ENCODE assay signal across 16 cellular contexts in the genomic region with DNA sequence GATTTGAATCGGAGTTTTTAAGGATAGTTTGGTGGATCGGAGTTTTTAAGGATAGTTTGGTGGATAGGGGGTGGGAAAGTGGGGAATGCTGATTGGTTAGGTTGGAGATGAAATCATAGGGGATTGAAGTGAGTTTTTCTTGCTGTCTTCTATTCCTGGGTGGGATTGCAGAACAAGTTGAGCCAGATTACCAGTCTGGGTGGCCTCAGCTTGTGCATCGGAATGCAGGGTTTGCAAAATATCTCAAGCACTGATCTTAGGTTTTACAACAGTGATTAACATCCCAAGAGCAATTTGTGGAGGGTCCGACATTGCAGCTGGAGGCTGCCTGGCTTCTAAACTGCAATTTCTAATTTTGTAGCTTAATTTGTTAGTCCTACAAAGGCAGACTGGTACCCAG. TPM values are rescaled to one million over a fixed set of nuclear protein-coding genes. Genes with fewer than 3 reads are reported as not detected.
DNase-seq lines count a peak whose midpoint lies in the region; ATAC-seq and TF ChIP-seq lines count a peak whose summit lies in the region.
"Had no signal": no experiment of that assay in that cellular context is flagged by ENCODE, and none has a peak within 500 bp of the region (broad histone marks: within the 10 kb centered on the region; RNA-seq: fewer than 3 reads in every experiment).

No MANE protein-coding gene starts in this region.

- no peaks in the 10 kb centered on the region for H3K9me3 ChIP-seq in lower lobe of right lung
- H3K9me3 ChIP-seq: Caco-2, HAP-1 had no signal

- H3K4me3 ChIP-seq in GM23338 (no peak overlapping the region), lower lobe of right lung (no peak overlapping the region)
- H3K4me3 ChIP-seq: GM12878, HAP-1 had no signal

- no peak overlapping the region for H3K4me3 Mint-ChIP-seq in GM23338
- no peak overlapping the region for H3K4me3 Mint-ChIP-seq in chondrocyte (ENCODE audit: unreplicated experiment)
- no peak overlapping the region for H3K4me3 Mint-ChIP-seq in activated CD4-positive, alpha-beta T cell treated with anti-CD3 and anti-CD28 coated beads for 36 hours
- H3K4me3 Mint-ChIP-seq: CD4-positive, alpha-beta memory T cell; HFFc6 had no signal

- H3K4me1 Mint-ChIP-seq in GM23338 (peaks cover 24% of the 10 kb centered on the region), chondrocyte (ENCODE audit: low read depth) (no peaks in the 10 kb centered on the region)
- no peaks in the 10 kb centered on the region for H3K4me1 Mint-ChIP-seq in activated CD4-positive, alpha-beta T cell treated with anti-CD3 and anti-CD28 coated beads for 36 hours
- H3K4me1 Mint-ChIP-seq: CD4-positive, alpha-beta memory T cell had no signal

- no peaks in the 10 kb centered on the region for H3K27me3 ChIP-seq in GM23338 (ENCODE audit: insufficient read depth)
- no peaks in the 10 kb centered on the region for H3K27me3 ChIP-seq in lower lobe of right lung (ENCODE audit: low read depth)

- H3K4me2 ChIP-seq in GM23338: no peak overlapping the region; the same call in 1 of the 2 replicates

- peaks cover 8% of the 10 kb centered on the region for H3K36me3 Mint-ChIP-seq in GM23338 (ENCODE audit: low read depth)
- no peaks in the 10 kb centered on the region for H3K36me3 Mint-ChIP-seq in chondrocyte (ENCODE audit: low read depth)
- no peaks in the 10 kb centered on the region for H3K36me3 Mint-ChIP-seq in activated CD4-positive, alpha-beta T cell treated with anti-CD3 and anti-CD28 coated beads for 36 hours (ENCODE audit: low read depth)
- H3K36me3 Mint-ChIP-seq: CD4-positive, alpha-beta memory T cell had no signal

- H2AFZ ChIP-seq in GM23338: peak overlapping the region; percentile 14; the same call in 1 of the 2 replicates

- H3K27me3 Mint-ChIP-seq in GM23338 (ENCODE audit: insufficient read depth, low read depth, poor library complexity) (peaks cover 12% of the 10 kb centered on the region), chondrocyte (ENCODE audit: low read depth) (peaks cover 4% of the 10 kb centered on the region)
- peaks cover 5% of the 10 kb centered on the region for H3K27me3 Mint-ChIP-seq in activated CD4-positive, alpha-beta T cell treated with anti-CD3 and anti-CD28 coated beads for 36 hours

- CTCF ChIA-PET in activated CD4-positive, alpha-beta T cell treated with anti-CD3 and anti-CD28 coated beads for 36 hours (lab: Charles Lee): no interaction called here

- H3K36me3 ChIP-seq in GM23338 (ENCODE audit: insufficient read depth) (no peaks in the 10 kb centered on the region; the same call in 1 of the 2 replicates), lower lobe of right lung (no peaks in the 10 kb centered on the region)
- H3K36me3 ChIP-seq: HAP-1 had no signal

- no peak for DNase-seq in GM23338 (ENCODE audit: low spot score)
- DNase-seq in chondrocyte (ENCODE audit: low spot score): peak; percentile 2
- DNase-seq in lower lobe of right lung: peak; percentile 4
- DNase-seq in activated CD4-positive, alpha-beta T cell treated with anti-CD3 and anti-CD28 coated beads for 36 hours: no peak
- DNase-seq: C1 segment of cervical spinal cord; Caco-2; CD4-positive, alpha-beta memory T cell; DMS153; DND-41; GDM1; GOT3; HFFc6 had no signal

- H4K20me1 ChIP-seq in GM23338 (replicated peaks; ENCODE audit: insufficient read depth): no peaks in the 10 kb centered on the region

- TF ChIP-seq CTCF in GM23338 (conservative IDR thresholded peaks at IDR 0.05; ENCODE audit: low read depth in 2 of 2) (no peak), chondrocyte (IDR thresholded peaks at IDR 0.05) (no peak), lower lobe of right lung (IDR thresholded peaks at IDR 0.05) (no peak)

- no peak for ATAC-seq in GM23338
- ATAC-seq in lower lobe of right lung: no peak
- no peak for ATAC-seq in HG03280 (IDR thresholded peaks at IDR 0.05; ENCODE audit: unreplicated experiment)
- no peak for ATAC-seq in HG02981 (IDR thresholded peaks at IDR 0.05; ENCODE audit: unreplicated experiment)
- ATAC-seq in activated CD4-positive, alpha-beta T cell treated with anti-CD3 and anti-CD28 coated beads for 36 hours: no peak
- ATAC-seq: GM12878 had no signal

- POLR2A ChIA-PET in activated CD4-positive, alpha-beta T cell treated with anti-CD3 and anti-CD28 coated beads for 36 hours (lab: Charles Lee): interaction anchor here (0.7 kb wide), 1 partner anchor 511 kb away, joined by 4 read pairs; no protein-coding TSS in a partner anchor

- H3K9me3 Mint-ChIP-seq in GM23338: peaks cover 19% of the 10 kb centered on the region
- H3K9me3 Mint-ChIP-seq in chondrocyte (ENCODE audit: low read depth): peaks cover 4% of the 10 kb centered on the region
- H3K9me3 Mint-ChIP-seq in activated CD4-positive, alpha-beta T cell treated with anti-CD3 and anti-CD28 coated beads for 36 hours (ENCODE audit: low read depth): no peaks in the 10 kb centered on the region

- H3K27ac ChIP-seq in GM23338 (ENCODE audit: low read depth) (0 out of 2 replicates have a peak overlapping the region, but pooled peaks have one; percentile 33), lower lobe of right lung (no peak overlapping the region)

- H3K4me1 ChIP-seq in GM23338 (ENCODE audit: insufficient read depth): peaks cover 10% of the 10 kb centered on the region
- no peaks in the 10 kb centered on the region for H3K4me1 ChIP-seq in lower lobe of right lung
- H3K4me1 ChIP-seq: HAP-1 had no signal

- intact Hi-C loops in lower lobe of right lung (cut with DNase I): no loop called here
- intact Hi-C loops in activated CD4-positive, alpha-beta T cell treated with anti-CD3 and anti-CD28 coated beads for 36 hours (cut with DNase I, micrococcal nuclease): no loop called here

- H3K27ac Mint-ChIP-seq in GM23338 (no peak overlapping the region), chondrocyte (ENCODE audit: unreplicated experiment) (no peak overlapping the region)
- H3K27ac Mint-ChIP-seq in activated CD4-positive, alpha-beta T cell treated with anti-CD3 and anti-CD28 coated beads for 36 hours: no peak overlapping the region
- H3K27ac Mint-ChIP-seq: CD4-positive, alpha-beta memory T cell; HFFc6 had no signal

- H3K79me2 ChIP-seq in GM23338 (replicated peaks; ENCODE audit: insufficient read depth): no peaks in the 10 kb centered on the region

- H3F3A ChIP-seq in GM23338 (replicated peaks; ENCODE audit: low read depth): peaks cover 3% of the 10 kb centered on the region; the same call in 1 of the 2 replicates

- no peaks in the 10 kb centered on the region for H3K9me2 ChIP-seq in GM23338 (ENCODE audit: insufficient read depth)

TF ChIP-seq in GM23338, 12 proteins besides CTCF, POLR2A, EP300 and RAD21:
- TF ChIP-seq, protein P1, sequence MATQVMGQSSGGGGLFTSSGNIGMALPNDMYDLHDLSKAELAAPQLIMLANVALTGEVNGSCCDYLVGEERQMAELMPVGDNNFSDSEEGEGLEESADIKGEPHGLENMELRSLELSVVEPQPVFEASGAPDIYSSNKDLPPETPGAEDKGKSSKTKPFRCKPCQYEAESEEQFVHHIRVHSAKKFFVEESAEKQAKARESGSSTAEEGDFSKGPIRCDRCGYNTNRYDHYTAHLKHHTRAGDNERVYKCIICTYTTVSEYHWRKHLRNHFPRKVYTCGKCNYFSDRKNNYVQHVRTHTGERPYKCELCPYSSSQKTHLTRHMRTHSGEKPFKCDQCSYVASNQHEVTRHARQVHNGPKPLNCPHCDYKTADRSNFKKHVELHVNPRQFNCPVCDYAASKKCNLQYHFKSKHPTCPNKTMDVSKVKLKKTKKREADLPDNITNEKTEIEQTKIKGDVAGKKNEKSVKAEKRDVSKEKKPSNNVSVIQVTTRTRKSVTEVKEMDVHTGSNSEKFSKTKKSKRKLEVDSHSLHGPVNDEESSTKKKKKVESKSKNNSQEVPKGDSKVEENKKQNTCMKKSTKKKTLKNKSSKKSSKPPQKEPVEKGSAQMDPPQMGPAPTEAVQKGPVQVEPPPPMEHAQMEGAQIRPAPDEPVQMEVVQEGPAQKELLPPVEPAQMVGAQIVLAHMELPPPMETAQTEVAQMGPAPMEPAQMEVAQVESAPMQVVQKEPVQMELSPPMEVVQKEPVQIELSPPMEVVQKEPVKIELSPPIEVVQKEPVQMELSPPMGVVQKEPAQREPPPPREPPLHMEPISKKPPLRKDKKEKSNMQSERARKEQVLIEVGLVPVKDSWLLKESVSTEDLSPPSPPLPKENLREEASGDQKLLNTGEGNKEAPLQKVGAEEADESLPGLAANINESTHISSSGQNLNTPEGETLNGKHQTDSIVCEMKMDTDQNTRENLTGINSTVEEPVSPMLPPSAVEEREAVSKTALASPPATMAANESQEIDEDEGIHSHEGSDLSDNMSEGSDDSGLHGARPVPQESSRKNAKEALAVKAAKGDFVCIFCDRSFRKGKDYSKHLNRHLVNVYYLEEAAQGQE (IDR thresholded peaks at IDR 0.05; ENCODE audit: unreplicated experiment): no peak

RNA-seq across cellular contexts. Expression of a gene that starts 23.1 kb away (rescaled TPM):
- 4.3 and 5.1 TPM in 2 replicates for total RNA-seq in GM23338 (2014; rRNA removed; shearing (Covaris generic))
- polyA plus RNA-seq in GM23338 (2016; fragmentation: Nextera tagmentation; extraction: Ambion mirVana): 3.2 and 3.4 TPM in 2 replicates
- total RNA-seq in chondrocyte (0.36 to 0.70 TPM (median 0.50 TPM) in 3 replicates), lower lobe of right lung (0.71 TPM)
- total RNA-seq in activated CD4-positive, alpha-beta T cell treated with anti-CD3 and anti-CD28 coated beads for 36 hours: not detected
- total RNA-seq: CD4-positive, alpha-beta memory T cell; GM12878 had no signal
- polyA plus RNA-seq: CD4-positive, alpha-beta memory T cell; GM12878 had no signal

Comparison
In these comparisons a context has a peak if more than half of its experiments do, and no peak if none do; other contexts are left out.
1. DNase-seq: peak in chondrocyte (single experiment) and lower lobe of right lung (single experiment); none in GM23338 (single experiment) and activated CD4-positive, alpha-beta T cell treated with anti-CD3 and anti-CD28 coated beads for 36 hours (single experiment).